In the genomic region with DNA sequence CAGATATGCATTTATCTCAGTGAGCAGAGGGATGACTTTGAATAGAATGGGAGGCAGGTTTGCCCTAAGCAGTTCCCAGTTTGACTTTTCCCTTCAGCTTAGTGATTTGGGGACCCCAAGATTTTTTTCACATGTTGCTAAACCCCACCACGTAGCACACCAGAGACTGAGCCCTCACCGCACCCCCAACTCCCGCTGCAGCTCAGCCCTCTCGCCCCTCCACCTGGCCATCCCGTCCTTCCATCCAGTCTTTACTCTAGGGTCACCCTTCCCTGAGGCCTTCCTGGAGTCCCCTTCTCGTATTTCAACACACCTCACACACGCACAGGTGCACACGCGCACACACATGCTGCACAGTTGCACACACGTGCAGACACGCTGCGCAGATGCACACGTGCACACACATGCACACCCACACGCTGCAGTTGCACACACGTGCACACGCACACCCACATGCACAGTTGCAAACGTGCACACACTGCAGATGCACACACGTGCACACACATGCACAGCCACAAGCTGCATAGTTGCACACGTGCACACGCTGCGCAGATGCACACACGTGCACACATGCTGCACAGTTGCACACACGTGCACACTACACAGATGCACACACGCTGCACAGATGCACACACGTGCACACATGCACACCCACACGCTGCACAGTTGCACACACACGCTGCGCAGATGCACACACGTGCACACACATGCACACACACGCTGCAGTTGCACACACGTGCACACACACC, we compare ENCODE assay signal across 1 cellular context.
TF ChIP-seq lines count a peak whose summit lies in the region.

No MANE protein-coding gene starts in this region.

TF ChIP-seq in K562, 482 proteins besides CTCF, POLR2A, EP300 and RAD21:
- TF ChIP-seq, protein P1, sequence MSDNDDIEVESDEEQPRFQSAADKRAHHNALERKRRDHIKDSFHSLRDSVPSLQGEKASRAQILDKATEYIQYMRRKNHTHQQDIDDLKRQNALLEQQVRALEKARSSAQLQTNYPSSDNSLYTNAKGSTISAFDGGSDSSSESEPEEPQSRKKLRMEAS (CRISPR knock-in tag; IDR thresholded peaks at IDR 0.05): peak; percentile 77; the same call in 1 of the 2 replicates
- 0 out of 2 replicates have a peak, but pooled peaks have one; percentile 23 for TF ChIP-seq POLR2G (IDR thresholded peaks at IDR 0.05; ENCODE audit: low read depth, low read length)
- TF ChIP-seq JUND (IDR thresholded peaks at IDR 0.05; ENCODE audit: borderline replicate concordance, low read depth, low read length): no peak
- no peak for TF ChIP-seq JUND (tag; IDR thresholded peaks at IDR 0.05; ENCODE audit: borderline replicate concordance, low read depth, low read length)
- no peak for TF ChIP-seq RBM34 (IDR thresholded peaks at IDR 0.05; ENCODE audit: borderline replicate concordance, insufficient read depth, low read length)
- 0 out of 2 replicates have a peak, but pooled peaks have one; percentile 35 for TF ChIP-seq NR3C1 (CRISPR knock-in tag; IDR thresholded peaks at IDR 0.05)
- TF ChIP-seq KDM1A (IDR thresholded peaks at IDR 0.05): peak in 1 of 2 experiments; percentile 66; a peak in 1 of 4 replicates
